Comparison of ENCODE assay signal across 8 cellular contexts in genomic region chr20:38842558-38842981, GRCh38. TPM values are rescaled to one million over a fixed set of nuclear protein-coding genes. Genes with fewer than 3 reads are reported as not detected.
DNase-seq lines count a peak whose midpoint lies in the region; ATAC-seq, FAIRE-seq and TF ChIP-seq lines count a peak whose summit lies in the region.

No MANE protein-coding gene starts in this region.

- ATAC-seq in HG02759 (IDR thresholded peaks at IDR 0.05; ENCODE audit: unreplicated experiment) = peak; percentile 94
- ATAC-seq in GM12878 = peak; percentile 99

- H3K9ac ChIP-seq in OCI-LY3 (ENCODE audit: low read length) (peak overlapping the region; percentile 84), GM12878 (ENCODE audit: control insufficient read depth, insufficient read depth, low read length) (peak overlapping the region; percentile 66)

- H3K36me3 ChIP-seq in OCI-LY3 (replicated peaks; ENCODE audit: low read depth, low read length) (peaks cover 72% of the 10 kb centered on the region), GM12878 (ENCODE audit: control insufficient read depth in 2 of 2, insufficient read depth in 2 of 2, low read length in 1 of 2) (peaks cover 21 to 30% of the 10 kb centered on the region in 2 experiments), stomach (no peaks in the 10 kb centered on the region)

- H3K4me2 ChIP-seq in OCI-LY3 (ENCODE audit: low read length) (peak overlapping the region; percentile 71), GM12878 (ENCODE audit: control insufficient read depth, insufficient read depth) (peak overlapping the region; percentile 86)

- TF ChIP-seq RAD21 in GM12878 (IDR thresholded peaks at IDR 0.05; ENCODE audit: insufficient read depth, low read depth, low read length) = peak; percentile 29; the same call in 1 of the 2 replicates

- TF ChIP-seq POLR2A in GM12878 (IDR thresholded peaks at IDR 0.05; ENCODE audit: low read depth, low read length) = no peak
- no peak for TF ChIP-seq POLR2A in stomach (IDR thresholded peaks at IDR 0.05)

- WGBS in GM12878 (ENCODE audit: insufficient coverage, insufficient replicate concordance, low lambda C conversion rate, missing lambda C conversion rate) = 0% methylated on average over 1 of the region's 1 CpG
- WGBS in stomach, 5 donors = 35 to 77% (median 59%) methylated on average over 1 of the region's 1 CpG

- H3K4me1 ChIP-seq in OCI-LY3 (ENCODE audit: low read length) = peaks cover 89% of the 10 kb centered on the region
- peaks cover 59% of the 10 kb centered on the region for H3K4me1 ChIP-seq in GM12878 (ENCODE audit: control insufficient read depth, insufficient read depth, low read length)
- H3K4me1 ChIP-seq in stomach = no peaks in the 10 kb centered on the region

- POLR2A ChIA-PET in GM12878 (lab: Charles Lee) = interaction anchor here (0.6 to 6.2 kb wide), 11 partner anchors 9 to 145 kb away, joined by 3 to 93 read pairs (median 5); partner anchors contain the start of gene PPP1R16B

- no peaks in the 10 kb centered on the region for H3K27me3 ChIP-seq in OCI-LY3 (ENCODE audit: low read depth, low read length)
- no peaks in the 10 kb centered on the region for H3K27me3 ChIP-seq in GM12878 (replicated peaks in 1 of 2; ENCODE audit: control insufficient read depth in 2 of 2, insufficient read depth in 2 of 2, low read length in 1 of 2)
- H3K27me3 ChIP-seq in stomach = peaks cover 0 to 10% (median 0%) of the 10 kb centered on the region in 3 donors

- DNase-seq in GM18507 (ENCODE audit: extremely low spot score, insufficient read length, low read depth) (peak; percentile 81), GM12878 (ENCODE audit: low read depth, low spot score) (peak; percentile 91), stomach (peak; percentile 35), NCI-H510A (lab: John Stamatoyannopoulos, UW) (no peak), NCI-H2029 treated with DMSO at 0.1 percent for 48 hours (lab: John Stamatoyannopoulos, UW) (no peak), NCI-H187 (lab: John Stamatoyannopoulos, UW) (no peak)

- CTCF ChIA-PET in GM12878 (lab: Yijun Ruan, JAX) = interaction anchor here (0.6 to 9.6 kb wide), 14 partner anchors 9 to 152 kb away, joined by 3 to 160 read pairs (median 4); no protein-coding TSS in a partner anchor

- in situ Hi-C loops in GM12878 (cut with MboI) = no loop called here

- peak; percentile 100 for FAIRE-seq in GM18507 (lab: Jason Lieb, UNC)
- FAIRE-seq in GM12878 (lab: Jason Lieb, UNC) = no peak

- TF ChIP-seq CTCF in OCI-LY3 (IDR thresholded peaks at IDR 0.05; ENCODE audit: low read depth, low read length) = no peak
- TF ChIP-seq CTCF in GM12878 (IDR thresholded peaks at IDR 0.05 in 2 of 3, conservative IDR thresholded peaks at IDR 0.05 in 1 of 3; ENCODE audit: control insufficient read depth in 2 of 3, extremely low read depth in 1 of 3, insufficient read depth in 1 of 3, low read depth in 3 of 3, low read length in 3 of 3) = no peak
- TF ChIP-seq CTCF in stomach (IDR thresholded peaks at IDR 0.05) = no peak

- TF ChIP-seq EP300 in GM12878 (IDR thresholded peaks at IDR 0.05; ENCODE audit: borderline replicate concordance in 1 of 2, control insufficient read depth in 1 of 2, low read depth in 2 of 2, low read length in 2 of 2) (peak; percentile 67 to 95), stomach (IDR thresholded peaks at IDR 0.05) (no peak)

- H3K27ac ChIP-seq in OCI-LY3 (ENCODE audit: low read length) (peak overlapping the region; percentile 92), GM12878 (ENCODE audit: control insufficient read depth, insufficient read depth) (peak overlapping the region; percentile 96), stomach (peak overlapping the region in 2 of 5 donors; percentile 7 to 17)

- no peaks in the 10 kb centered on the region for H4K20me1 ChIP-seq in OCI-LY3 (ENCODE audit: insufficient read depth, low read length)
- H4K20me1 ChIP-seq in GM12878 (ENCODE audit: control insufficient read depth, insufficient read depth) = no peaks in the 10 kb centered on the region

- SMC1A ChIA-PET in GM12878 (lab: Charles Lee; ENCODE audit: uncharacterized antibody, unreplicated experiment) = interaction anchor here (0.7 to 13.8 kb wide), 14 partner anchors 8 to 146 kb away, joined by 3 to 187 read pairs (median 6); partner anchors contain the start of gene PPP1R16B

- H2AFZ ChIP-seq in OCI-LY3 (ENCODE audit: low read depth, low read length) = no peak overlapping the region
- no peak overlapping the region for H2AFZ ChIP-seq in GM12878 (ENCODE audit: control insufficient read depth, low read depth, low read length)

- H3K9me3 ChIP-seq in OCI-LY3 (ENCODE audit: insufficient read depth, low read length) = no peaks in the 10 kb centered on the region
- no peaks in the 10 kb centered on the region; the same call in 1 of the 3 replicates for H3K9me3 ChIP-seq in GM12878 (replicated peaks; ENCODE audit: control insufficient read depth, insufficient read depth, low read length)
- no peaks in the 10 kb centered on the region for H3K9me3 ChIP-seq in stomach

- peak overlapping the region; percentile 50 for H3K4me3 ChIP-seq in OCI-LY3 (ENCODE audit: low read length)
- peak overlapping the region; percentile 8; the same call in 1 of the 2 replicates for H3K4me3 ChIP-seq in GM12878
- no peak overlapping the region for H3K4me3 ChIP-seq in stomach

- RAD21 ChIA-PET in GM12878 (lab: Charles Lee; ENCODE audit: unreplicated experiment) = interaction anchor here (0.6 to 5.6 kb wide), 18 partner anchors 8 to 225 kb away, joined by 3 to 125 read pairs (median 4); partner anchors contain the start of genes ACTR5, DHX35 and PPP1R16B

- BruUV-seq in GM12878 (replicated peaks; lab: Mats Ljungman, UMichigan) = no TSS peak

- H3K79me2 ChIP-seq in OCI-LY3 (ENCODE audit: low read length) = peaks cover 87% of the 10 kb centered on the region
- H3K79me2 ChIP-seq in GM12878 (ENCODE audit: control insufficient read depth, insufficient read depth, low read length) = peaks cover 81% of the 10 kb centered on the region

- intact Hi-C loops in GM12878 (cut with micrococcal nuclease; ENCODE audit: unreplicated experiment) = loop anchor here (1.0 to 2.0 kb wide), 4 partner anchors 18 to 50 kb away; partner anchors contain the start of gene PPP1R16B
- intact Hi-C loops in stomach (cut with DNase I; ENCODE audit: low total_unique reads) = no loop called here

TF ChIP-seq in GM12878, 131 proteins besides CTCF, POLR2A, EP300 and RAD21 (continues in another document):
- TF ChIP-seq ZNF592 (IDR thresholded peaks at IDR 0.05) = 0 out of 2 replicates have a peak, but pooled peaks have one; percentile 12
- TF ChIP-seq MYC (IDR thresholded peaks at IDR 0.05; ENCODE audit: insufficient read depth, insufficient read length, insufficient replicate concordance, low read length, severe bottlenecking) = no peak
- TF ChIP-seq EED (IDR thresholded peaks at IDR 0.05; ENCODE audit: low read depth) = peak; percentile 29; the same call in 1 of the 2 replicates
- TF ChIP-seq KAT2A (conservative IDR thresholded peaks at IDR 0.05; ENCODE audit: control insufficient read depth, low read depth, low read length) = no peak

RNA-seq across cellular contexts. Expression of gene PPP1R16B, which starts 37.1 kb away (rescaled TPM):
- 41.2 and 47.8 TPM in 2 replicates for total RNA-seq in GM12878 (2013; cell fraction: nucleolus; rRNA removed)
- total RNA-seq in GM12878 (2014; rRNA removed) = 81.0 and 83.9 TPM in 2 replicates
- total RNA-seq in GM12878 (2014; rRNA removed; fragmentation: Illumina TruSeq; extraction: Trizol) = 63.2 and 66.5 TPM in 2 replicates
- total RNA-seq in GM12878 (2021) = 89.9 and 90.2 TPM in 2 replicates
- polyA plus RNA-seq in GM12878 (2011; ENCODE audit: low read depth) = 42.7 TPM
- 48.4 and 66.8 TPM in 2 replicates for polyA plus RNA-seq in GM12878 (2011; rRNA removed)
- 71.6 and 82.8 TPM in 2 replicates for polyA plus RNA-seq in GM12878 (2011; cell fraction: cytosol; rRNA removed)
- polyA plus RNA-seq in GM12878 (2011; cell fraction: nucleus; rRNA removed) = 64.3 and 67.1 TPM in 2 replicates
- 56.6 and 60.9 TPM in 2 replicates for polyA plus RNA-seq in GM12878 (2012)
- 54.4 and 64.6 TPM in 2 replicates for polyA plus RNA-seq in GM12878 (2014; fragmentation: Illumina TruSeq; extraction: Trizol)
- polyA plus RNA-seq in GM12878 (2014; fragmentation: Nextera tagmentation; extraction: Ambion mirVana) = 10 to 100 TPM; 13.4 to 14.2 TPM
- 61.4 and 61.5 TPM in 2 replicates for polyA plus RNA-seq in GM12878 (2014; rRNA removed)
- polyA plus RNA-seq in GM12878 (2016; fragmentation: Nextera tagmentation; extraction: Ambion mirVana) = 10 to 100 TPM; 72.2 to 77.5 TPM
- polyA minus RNA-seq in GM12878 (2011; rRNA and poly(A)+ RNA removed) = 111 and 162 TPM in 2 replicates
- 42.0 and 46.7 TPM in 2 replicates for polyA minus RNA-seq in GM12878 (2011; cell fraction: cytosol; rRNA and poly(A)+ RNA removed)
- polyA minus RNA-seq in GM12878 (2011; cell fraction: nucleus; rRNA and poly(A)+ RNA removed) = 13.7 and 24.2 TPM in 2 replicates
- total RNA-seq in stomach = 10 to 100 TPM in 3 of 5 donors, 1 to 10 TPM in 2; 5.2 to 18.7 (median 11.0) TPM
- 1 to 10 TPM; 1.2 to 1.5 (median 1.5) TPM for polyA plus RNA-seq in stomach

Comparison
In these comparisons a context has a peak if more than half of its experiments do, and no peak if none do; other contexts are left out.
1. DNase-seq: peak in GM18507 (single experiment), GM12878 (single experiment) and stomach (single experiment); none in NCI-H510A (single experiment), NCI-H2029 treated with DMSO at 0.1 percent for 48 hours (single experiment) and NCI-H187 (0 of 2).
2. H3K4me3 ChIP-seq: peak in OCI-LY3 (single experiment) and GM12878 (single experiment); none in stomach (0 of 4).